7 cellular contexts compared by ENCODE assay signal in the genomic region with DNA sequence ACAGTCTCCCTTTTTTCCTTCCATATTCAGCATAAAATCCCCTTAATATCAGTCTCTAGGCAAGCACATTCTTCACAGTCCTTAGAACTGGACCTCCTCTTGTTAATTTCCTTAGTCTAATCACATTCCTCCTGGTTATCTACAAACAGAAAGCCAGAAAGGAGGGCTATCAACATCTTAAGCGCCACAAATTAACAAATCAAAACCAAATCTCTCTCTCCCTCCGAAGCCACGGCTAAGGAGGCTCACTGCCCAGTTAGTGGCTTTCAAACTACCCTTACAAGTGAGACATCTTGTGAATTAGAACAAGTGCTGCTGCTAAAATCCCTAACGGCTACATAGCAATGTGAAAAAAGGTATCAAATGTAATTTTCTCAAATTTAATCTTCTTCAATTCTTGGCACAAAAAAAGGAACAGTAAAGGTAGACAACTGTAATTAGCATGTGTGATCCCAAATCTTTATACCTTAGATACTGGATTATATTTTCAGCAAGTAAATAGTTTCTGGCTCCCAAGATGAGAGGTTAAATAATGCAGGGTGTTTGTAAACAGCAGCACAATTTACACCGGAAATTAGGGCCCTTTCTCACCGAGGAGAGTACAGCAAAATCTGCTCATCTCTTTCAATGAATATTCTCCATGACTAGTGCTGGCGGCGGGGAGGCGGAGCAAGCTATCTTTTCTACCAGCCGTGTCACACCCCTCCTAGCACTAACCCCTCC. TPM values are rescaled to one million over a fixed set of nuclear protein-coding genes. Genes with fewer than 3 reads are reported as not detected.
DNase-seq lines count a peak whose midpoint lies in the region; ATAC-seq and TF ChIP-seq lines count a peak whose summit lies in the region.

No MANE protein-coding gene starts in this region.

- H3K9me3 ChIP-seq in SJSA1 (replicated peaks) = no peaks in the 10 kb centered on the region
- H3K9me3 ChIP-seq in ascending aorta = no peaks in the 10 kb centered on the region
- no peaks in the 10 kb centered on the region for H3K9me3 ChIP-seq in iPS-20b (ENCODE audit: insufficient read depth, low read depth, low read length)

- H3K9ac ChIP-seq in iPS-20b (ENCODE audit: low read depth, low read length) = peak overlapping the region; percentile 99; the same call in 1 of the 2 replicates

- H3K4me1 ChIP-seq in SJSA1 (replicated peaks) = peaks cover 39% of the 10 kb centered on the region
- H3K4me1 ChIP-seq in ascending aorta = peaks cover 0 to 20% of the 10 kb centered on the region in 2 donors
- H3K4me1 ChIP-seq in iPS-20b (ENCODE audit: insufficient read depth, low read length) = peaks cover 32% of the 10 kb centered on the region

- H3K27ac ChIP-seq in SJSA1 = peak overlapping the region; percentile 91
- H3K27ac ChIP-seq in ascending aorta = peak overlapping the region in 1 of 2 donors; percentile 97
- H3K27ac ChIP-seq in iPS-20b (ENCODE audit: low read length) = peak overlapping the region; percentile 54

- ATAC-seq in HG03139 (IDR thresholded peaks at IDR 0.05; ENCODE audit: unreplicated experiment) = peak; percentile 37
- ATAC-seq in GM19035 (IDR thresholded peaks at IDR 0.05; ENCODE audit: unreplicated experiment) = no peak

- H3K36me3 ChIP-seq in SJSA1 (peaks cover 20% of the 10 kb centered on the region), ascending aorta (peaks cover 11 to 12% of the 10 kb centered on the region in 2 donors), iPS-20b (ENCODE audit: insufficient read depth, low read depth, low read length) (peaks cover 16% of the 10 kb centered on the region)

- peak overlapping the region; percentile 62 for H3K4me3 ChIP-seq in GM12875 (ENCODE audit: low read depth, low read length)
- H3K4me3 ChIP-seq in SJSA1 = peak overlapping the region; percentile 95
- peak overlapping the region; percentile 76 to 95 for H3K4me3 ChIP-seq in ascending aorta
- H3K4me3 ChIP-seq in iPS-20b (ENCODE audit: low read length) = peak overlapping the region; percentile 99

- TF ChIP-seq CTCF in GM12875 (IDR thresholded peaks at IDR 0.05; ENCODE audit: borderline replicate concordance, insufficient read depth, low read depth, low read length) (no peak), ascending aorta (IDR thresholded peaks at IDR 0.05) (no peak)

- DNase-seq in SJSA1 (ENCODE audit: low read depth in 1 of 2, low spot score in 2 of 2) (peak; percentile 31 to 61), ascending aorta (ENCODE audit: low spot score in 2 of 2) (peak in 1 of 2 donors; percentile 79)
- peak; percentile 90 for DNase-seq in stimulated activated CD4-positive, alpha-beta T cell treated with anti-CD3 and anti-CD28 coated beads, Interleukin-1b, Interleukin-23, amount 100 ng/mL, for 48 hours

- no peaks in the 10 kb centered on the region for H3K27me3 ChIP-seq in SJSA1 (replicated peaks)
- H3K27me3 ChIP-seq in ascending aorta = no peaks in the 10 kb centered on the region
- H3K27me3 ChIP-seq in iPS-20b (ENCODE audit: insufficient read depth, low read length) = no peaks in the 10 kb centered on the region

- intact Hi-C loops in ascending aorta (cut with DNase I) = loop anchor here (5.0 to 10.0 kb wide), 2 partner anchors 701 to 947 kb away; a partner anchor contains a TSS

RNA-seq across cellular contexts. Expression of a gene that starts 1.4 kb away (rescaled TPM):
- total RNA-seq in SJSA1 (2014; rRNA removed; shearing (Covaris generic)) = 9.0 and 14.7 TPM in 2 replicates
- 2.8 TPM for total RNA-seq in ascending aorta

RNA-seq across cellular contexts. Expression of a gene that starts 19.6 kb away (rescaled TPM):
- total RNA-seq in SJSA1 (2014; rRNA removed; shearing (Covaris generic)) = 41.0 and 137 TPM in 2 replicates
- 262 TPM for total RNA-seq in ascending aorta
